ENCODE assay signal across 24 cellular contexts in the genomic region with DNA sequence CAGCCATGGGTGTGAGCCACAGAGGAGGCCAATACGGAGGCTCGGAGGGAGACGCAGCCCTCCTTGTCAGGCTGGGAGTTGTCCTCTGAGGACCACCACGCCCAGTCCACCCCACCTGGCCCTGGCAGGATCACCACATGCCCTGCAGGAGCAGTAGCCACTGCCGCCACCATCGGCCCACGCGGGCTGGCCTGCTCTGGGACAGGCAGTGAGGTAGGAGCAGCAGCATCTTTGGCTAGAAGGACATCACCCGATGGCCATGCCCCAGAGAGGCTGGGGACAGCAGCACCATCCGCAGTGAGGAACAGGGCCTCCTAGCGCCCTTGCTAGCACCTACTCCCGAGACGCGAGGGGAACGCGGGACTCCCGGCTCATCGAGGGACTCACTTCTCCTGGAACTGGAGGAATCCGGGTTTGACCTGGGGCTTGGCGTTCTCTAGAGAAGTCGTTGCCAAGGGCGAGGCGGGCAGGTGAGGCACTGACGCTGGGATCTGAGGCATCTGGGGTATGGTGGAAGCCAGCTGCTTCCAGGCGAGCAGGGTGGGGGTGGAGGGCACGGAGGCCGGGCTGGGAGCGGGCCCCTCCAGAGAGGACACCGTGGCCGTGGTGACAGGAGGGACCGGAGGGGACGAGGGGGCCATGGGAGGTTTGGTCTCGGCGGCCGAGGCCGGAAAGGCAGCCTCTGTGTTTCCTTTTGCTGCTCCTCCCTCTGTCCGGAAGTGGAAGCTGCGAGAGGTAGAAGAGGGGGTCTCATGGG.
DNase-seq lines count a peak whose midpoint lies in the region; ATAC-seq, FAIRE-seq and TF ChIP-seq lines count a peak whose summit lies in the region.
"Had no signal": no experiment of that assay in that cellular context is flagged by ENCODE, and none has a peak within 500 bp of the region (broad histone marks: within the 10 kb centered on the region; RNA-seq: fewer than 3 reads in every experiment).

No MANE protein-coding gene starts in this region.

- H3K9me3 ChIP-seq in muscle layer of colon (ENCODE audit: low read length) (no peaks in the 10 kb centered on the region), stomach smooth muscle (ENCODE audit: control insufficient read depth in 2 of 2, low read length in 2 of 2) (no peaks in the 10 kb centered on the region), pancreas (no peaks in the 10 kb centered on the region)
- H3K9me3 ChIP-seq: BE2C had no signal

- H3K4me3 ChIP-seq in muscle layer of colon (ENCODE audit: low read depth in 1 of 2, low read length in 2 of 2) (no peak overlapping the region), stomach smooth muscle (ENCODE audit: low read length in 2 of 2) (no peak overlapping the region), pancreas (no peak overlapping the region)
- H3K4me3 ChIP-seq: GM12878, GM23248 had no signal

- H3K4me1 ChIP-seq in muscle layer of colon (ENCODE audit: insufficient read depth, low read length) (peaks cover 31% of the 10 kb centered on the region), stomach smooth muscle (ENCODE audit: control insufficient read depth, insufficient read depth, low read length) (peaks cover 58% of the 10 kb centered on the region), pancreas (no peaks in the 10 kb centered on the region)
- H3K4me1 ChIP-seq: BE2C had no signal

- H3K36me3 Mint-ChIP-seq in activated T-cell treated with anti-CD3 and anti-CD28 coated beads, Interleukin-2, amount 50 U/mL, for 4 hours (ENCODE audit: insufficient read depth), result no peaks in the 10 kb centered on the region
- H3K36me3 Mint-ChIP-seq: CD4-positive, CD25-positive, alpha-beta regulatory T cell had no signal

- H3K27me3 Mint-ChIP-seq in activated T-cell treated with anti-CD3 and anti-CD28 coated beads, Interleukin-2, amount 50 U/mL, for 4 hours (ENCODE audit: low read depth), result no peaks in the 10 kb centered on the region
- H3K27me3 Mint-ChIP-seq: CD4-positive, CD25-positive, alpha-beta regulatory T cell; CD8-positive, alpha-beta memory T cell had no signal

- H3K9ac ChIP-seq in muscle layer of colon (ENCODE audit: low read length), result no peak overlapping the region
- no peak overlapping the region for H3K9ac ChIP-seq in stomach smooth muscle (ENCODE audit: low read length in 2 of 2)
- H3K9ac ChIP-seq: GM23248 had no signal

- H3K27ac ChIP-seq in 22Rv1 (peak overlapping the region; percentile 84), VCaP (peak overlapping the region; percentile 9; the same call in 1 of the 2 replicates), muscle layer of colon (ENCODE audit: low read depth, low read length) (peak overlapping the region; percentile 32), stomach smooth muscle (ENCODE audit: low read length) (peak overlapping the region; percentile 60), pancreas (no peak overlapping the region)
- H3K27ac ChIP-seq: GM23248, HL-60 had no signal

- intact Hi-C loops in pancreas (cut with DNase I), result no loop called here

- H3K36me3 ChIP-seq in muscle layer of colon (ENCODE audit: insufficient read depth, low read length) (peaks cover 51% of the 10 kb centered on the region), stomach smooth muscle (ENCODE audit: control insufficient read depth in 2 of 2, insufficient read depth in 2 of 2, low read length in 2 of 2) (peaks cover 11 to 25% of the 10 kb centered on the region in 2 donors), pancreas (peaks cover 2 to 20% (median 4%) of the 10 kb centered on the region in 3 donors)

- FAIRE-seq in pancreas (lab: Jason Lieb, UNC), result no peak
- FAIRE-seq: A204.1, GM12878, H54 had no signal

- 94 to 96% methylated on average over 37 to 38 of the region's 38 CpGs for WGBS in pancreas, 2 donors

- TF ChIP-seq CTCF in 22Rv1 (IDR thresholded peaks at IDR 0.05), result no peak
- no peak for TF ChIP-seq CTCF in VCaP (conservative IDR thresholded peaks at IDR 0.05)
- no peak for TF ChIP-seq CTCF in pancreas (IDR thresholded peaks at IDR 0.05)

- no peaks in the 10 kb centered on the region for H3K4me1 Mint-ChIP-seq in activated T-cell treated with anti-CD3 and anti-CD28 coated beads, Interleukin-2, amount 50 U/mL, for 4 hours (ENCODE audit: low read depth)
- H3K4me1 Mint-ChIP-seq: CD4-positive, CD25-positive, alpha-beta regulatory T cell; CD8-positive, alpha-beta memory T cell had no signal

- no peak overlapping the region for H3K4me3 Mint-ChIP-seq in activated T-cell treated with anti-CD3 and anti-CD28 coated beads, Interleukin-2, amount 50 U/mL, for 4 hours
- H3K4me3 Mint-ChIP-seq: CD4-positive, CD25-positive, alpha-beta regulatory T cell; CD8-positive, alpha-beta memory T cell; HFFc6 had no signal

- no peak for ATAC-seq in activated T-cell treated with anti-CD3 and anti-CD28 coated beads, Interleukin-2, amount 50 U/mL, for 4 hours
- ATAC-seq in pancreas, result no peak
- ATAC-seq in GM19395 (IDR thresholded peaks at IDR 0.05; ENCODE audit: unreplicated experiment), result no peak
- ATAC-seq: GM12878 had no signal

- DNase-seq in activated T-cell treated with anti-CD3 and anti-CD28 coated beads, Interleukin-2, amount 50 U/mL, for 4 hours, result no peak
- DNase-seq in pancreas, result no peak
- DNase-seq: ACHN; BE2C; C1 segment of cervical spinal cord; CD4-positive, CD25-positive, alpha-beta regulatory T cell; CD8-positive, alpha-beta memory T cell; COR-L47; DMS 273 treated with DMSO at 0.1 percent for 48 hours; DMS53; DND-41; EL; GM23248; HCEC 1CT; HFFc6 had no signal

- H3K27me3 ChIP-seq in muscle layer of colon (ENCODE audit: control insufficient read depth in 1 of 2, insufficient read depth in 2 of 2, low read length in 2 of 2) (no peaks in the 10 kb centered on the region), stomach smooth muscle (ENCODE audit: control insufficient read depth in 1 of 2, insufficient read depth in 2 of 2, low read length in 2 of 2) (no peaks in the 10 kb centered on the region), pancreas (no peaks in the 10 kb centered on the region)
- H3K27me3 ChIP-seq: BE2C had no signal

- no peaks in the 10 kb centered on the region for H3K9me3 Mint-ChIP-seq in activated T-cell treated with anti-CD3 and anti-CD28 coated beads, Interleukin-2, amount 50 U/mL, for 4 hours
- H3K9me3 Mint-ChIP-seq: CD4-positive, CD25-positive, alpha-beta regulatory T cell; CD8-positive, alpha-beta memory T cell; HFFc6 had no signal

Comparison
In these comparisons a context has a peak if more than half of its experiments do, and no peak if none do; other contexts are left out.
1. H3K27ac ChIP-seq: peak in 22Rv1 (single experiment), VCaP (single experiment), muscle layer of colon (single experiment) and stomach smooth muscle (single experiment); none in pancreas (0 of 4).